Comparison of ENCODE assay signal across 1 cellular context in genomic region chr17:78558181-78558850, GRCh38.
A peak's percentile ranks its signal among the peaks of the same experiment; 100 is the strongest.
TF ChIP-seq lines count a peak whose summit lies in the region.

No MANE protein-coding gene starts in this region.

TF ChIP-seq in HepG2, 621 proteins besides CTCF, POLR2A, EP300 and RAD21 (continued from another document and continues in another):
- no peak for TF ChIP-seq ZNF337 (CRISPR knock-in tag; IDR thresholded peaks at IDR 0.05; ENCODE audit: borderline replicate concordance, low read depth)
- no peak for TF ChIP-seq ZNF256 (CRISPR knock-in tag; conservative IDR thresholded peaks at IDR 0.05)
- TF ChIP-seq TBX3 (IDR thresholded peaks at IDR 0.05; ENCODE audit: borderline replicate concordance) = 0 out of 2 replicates have a peak, but pooled peaks have one; percentile 64
- peak; percentile 52; the same call in 1 of the 2 replicates for TF ChIP-seq ZNF792 (CRISPR knock-in tag; IDR thresholded peaks at IDR 0.05)
- TF ChIP-seq CREB1 (IDR thresholded peaks at IDR 0.05) = peak; percentile 100
- TF ChIP-seq CREB1 (CRISPR knock-in tag; IDR thresholded peaks at IDR 0.05) = peak; percentile 95
- no peak for TF ChIP-seq IRX3 (CRISPR knock-in tag; IDR thresholded peaks at IDR 0.05; ENCODE audit: borderline replicate concordance, low read depth)
- 0 out of 2 replicates have a peak, but pooled peaks have one; percentile 9 for TF ChIP-seq ZNF263 (CRISPR knock-in tag; IDR thresholded peaks at IDR 0.05)
- TF ChIP-seq ZBTB21 (CRISPR knock-in tag; IDR thresholded peaks at IDR 0.05) = peak; percentile 100
- TF ChIP-seq ZSCAN21 (CRISPR knock-in tag; IDR thresholded peaks at IDR 0.05; ENCODE audit: borderline replicate concordance) = peak; percentile 61; the same call in 1 of the 2 replicates
- TF ChIP-seq CHD2 (IDR thresholded peaks at IDR 0.05; ENCODE audit: low read depth, low read length) = no peak
- TF ChIP-seq ZBTB8A (CRISPR knock-in tag; IDR thresholded peaks at IDR 0.05; ENCODE audit: borderline replicate concordance, low read depth) = no peak
- peak; percentile 52; the same call in 1 of the 2 replicates for TF ChIP-seq ZBTB33 (CRISPR knock-in tag; IDR thresholded peaks at IDR 0.05)
- no peak for TF ChIP-seq MYPOP (CRISPR knock-in tag; IDR thresholded peaks at IDR 0.05)
- TF ChIP-seq DPF2 (CRISPR knock-in tag; IDR thresholded peaks at IDR 0.05; ENCODE audit: borderline replicate concordance, low read depth) = peak; percentile 62; the same call in 1 of the 2 replicates
- peak; percentile 78 for TF ChIP-seq SAP130 (CRISPR knock-in tag; IDR thresholded peaks at IDR 0.05; ENCODE audit: low read depth)
- TF ChIP-seq SCMH1 (CRISPR knock-in tag; IDR thresholded peaks at IDR 0.05; ENCODE audit: borderline replicate concordance) = no peak
- TF ChIP-seq ZC3H4 (CRISPR knock-in tag; IDR thresholded peaks at IDR 0.05; ENCODE audit: borderline replicate concordance) = no peak
- TF ChIP-seq PRDM10 (CRISPR knock-in tag; IDR thresholded peaks at IDR 0.05; ENCODE audit: low read depth) = no peak; the same call in 1 of the 2 replicates
- TF ChIP-seq POLR2AphosphoS2 (IDR thresholded peaks at IDR 0.05; ENCODE audit: low read depth, low read length) = no peak
- TF ChIP-seq ZNF224 (CRISPR knock-in tag; IDR thresholded peaks at IDR 0.05) = no peak
- TF ChIP-seq NCOA5 (CRISPR knock-in tag; IDR thresholded peaks at IDR 0.05) = no peak
- no peak for TF ChIP-seq CREBL2 (CRISPR knock-in tag; IDR thresholded peaks at IDR 0.05; ENCODE audit: borderline replicate concordance)
- TF ChIP-seq ZNF660 (CRISPR knock-in tag; IDR thresholded peaks at IDR 0.05; ENCODE audit: borderline replicate concordance, low read depth) = no peak
- TF ChIP-seq RELA (CRISPR knock-in tag; IDR thresholded peaks at IDR 0.05) = no peak
- no peak for TF ChIP-seq ZEB1 (IDR thresholded peaks at IDR 0.05; ENCODE audit: insufficient replicate concordance, low read depth)
- TF ChIP-seq ZNF75D (CRISPR knock-in tag; IDR thresholded peaks at IDR 0.05; ENCODE audit: borderline replicate concordance) = no peak
- TF ChIP-seq HMGA1 (CRISPR knock-in tag; conservative IDR thresholded peaks at IDR 0.05) = no peak
- TF ChIP-seq MAFK (conservative IDR thresholded peaks at IDR 0.05 in 1 of 2, IDR thresholded peaks at IDR 0.05 in 1 of 2; ENCODE audit: low read length in 2 of 2) = no peak
- TF ChIP-seq SMAD9 (CRISPR knock-in tag; IDR thresholded peaks at IDR 0.05) = no peak
- no peak for TF ChIP-seq HCFC1 (IDR thresholded peaks at IDR 0.05; ENCODE audit: low read depth, low read length)
- TF ChIP-seq ZNF720 (CRISPR knock-in tag; IDR thresholded peaks at IDR 0.05) = no peak
- no peak for TF ChIP-seq SIN3B (IDR thresholded peaks at IDR 0.05; ENCODE audit: low read length)
- TF ChIP-seq SNAPC5 (CRISPR knock-in tag; IDR thresholded peaks at IDR 0.05; ENCODE audit: borderline replicate concordance) = no peak
- TF ChIP-seq TEAD3 (CRISPR knock-in tag; optimal IDR thresholded peaks at IDR 0.05; ENCODE audit: borderline replicate concordance) = peak; percentile 74
- TF ChIP-seq ZFP82 (CRISPR knock-in tag; IDR thresholded peaks at IDR 0.05; ENCODE audit: borderline replicate concordance) = no peak
- peak; percentile 90 for TF ChIP-seq MEIS2 (CRISPR knock-in tag; IDR thresholded peaks at IDR 0.05)
- TF ChIP-seq PITX1 (CRISPR knock-in tag; IDR thresholded peaks at IDR 0.05) = no peak
- no peak for TF ChIP-seq ZNF770 (CRISPR knock-in tag; IDR thresholded peaks at IDR 0.05)
- no peak for TF ChIP-seq TIGD3 (CRISPR knock-in tag; IDR thresholded peaks at IDR 0.05; ENCODE audit: borderline replicate concordance)
- peak; percentile 87 for TF ChIP-seq BCL6 (CRISPR knock-in tag; IDR thresholded peaks at IDR 0.05)
- TF ChIP-seq ZNF180 (CRISPR knock-in tag; IDR thresholded peaks at IDR 0.05; ENCODE audit: borderline replicate concordance, low read depth) = no peak
- TF ChIP-seq MNT (IDR thresholded peaks at IDR 0.05) = peak; percentile 53
- TF ChIP-seq ZNF34 (CRISPR knock-in tag; IDR thresholded peaks at IDR 0.05; ENCODE audit: borderline replicate concordance) = no peak
- no peak for TF ChIP-seq SYNCRIP (IDR thresholded peaks at IDR 0.05; ENCODE audit: insufficient read depth, low read depth, low read length)
- no peak; the same call in 1 of the 2 replicates for TF ChIP-seq SP4 (CRISPR knock-in tag; IDR thresholded peaks at IDR 0.05)
- TF ChIP-seq NR2F1 (CRISPR knock-in tag; IDR thresholded peaks at IDR 0.05) = peak; percentile 92 to 97
- TF ChIP-seq ZNF430 (CRISPR knock-in tag; IDR thresholded peaks at IDR 0.05) = no peak
- no peak for TF ChIP-seq ZNF501 (CRISPR knock-in tag; IDR thresholded peaks at IDR 0.05)
- TF ChIP-seq ZSCAN9 (CRISPR knock-in tag; IDR thresholded peaks at IDR 0.05; ENCODE audit: borderline replicate concordance) = no peak
- no peak for TF ChIP-seq ZNF552 (CRISPR knock-in tag; IDR thresholded peaks at IDR 0.05; ENCODE audit: borderline replicate concordance)
- no peak for TF ChIP-seq CSRNP2 (CRISPR knock-in tag; conservative IDR thresholded peaks at IDR 0.05; ENCODE audit: low read depth)
- no peak for TF ChIP-seq ZNF225 (CRISPR knock-in tag; IDR thresholded peaks at IDR 0.05)
- TF ChIP-seq MAX (IDR thresholded peaks at IDR 0.05) = no peak
- no peak for TF ChIP-seq MXD3 (CRISPR knock-in tag; IDR thresholded peaks at IDR 0.05)
- no peak for TF ChIP-seq ZNF615 (CRISPR knock-in tag; IDR thresholded peaks at IDR 0.05; ENCODE audit: borderline replicate concordance)
- no peak for TF ChIP-seq ZNF329 (CRISPR knock-in tag; IDR thresholded peaks at IDR 0.05; ENCODE audit: low read depth)
- no peak for TF ChIP-seq ZMAT3 (CRISPR knock-in tag; conservative IDR thresholded peaks at IDR 0.05)
- no peak for TF ChIP-seq MEF2D (CRISPR knock-in tag; IDR thresholded peaks at IDR 0.05)
- TF ChIP-seq FLYWCH1 (CRISPR knock-in tag; IDR thresholded peaks at IDR 0.05) = no peak
